In genomic region chr2:133774675-133775005, GRCh38 we compare ENCODE assay signal across 19 cellular contexts.
A peak's percentile ranks its signal among the peaks of the same experiment; 100 is the strongest.
DNase-seq lines count a peak whose midpoint lies in the region; ATAC-seq and TF ChIP-seq lines count a peak whose summit lies in the region.
"Had no signal": no experiment of that assay in that cellular context is flagged by ENCODE, and none has a peak within 500 bp of the region (broad histone marks: within the 10 kb centered on the region; RNA-seq: fewer than 3 reads in every experiment).

No MANE protein-coding gene starts in this region.

- H3K9me3 ChIP-seq in esophagus squamous epithelium = no peaks in the 10 kb centered on the region
- no peaks in the 10 kb centered on the region for H3K9me3 ChIP-seq in tibial artery
- H3K9me3 ChIP-seq: body of pancreas had no signal

- no peak for TF ChIP-seq CTCF in esophagus squamous epithelium (IDR thresholded peaks at IDR 0.05)
- no peak for TF ChIP-seq CTCF in tibial artery (IDR thresholded peaks at IDR 0.05)

- peak; percentile 13 for DNase-seq in RPMI7951 (ENCODE audit: low read depth)
- no peak for DNase-seq in esophagus squamous epithelium (lab: John Stamatoyannopoulos, UW)
- peak; percentile 56 for DNase-seq in midbrain (lab: John Stamatoyannopoulos, UW)
- peak; percentile 31 to 82 for DNase-seq in tibial artery
- no peak for DNase-seq in activated CD4-positive, alpha-beta memory T cell treated with anti-CD3 and anti-CD28 coated beads for 36 hours
- DNase-seq in HT-29 (ENCODE audit: low spot score) = no peak
- DNase-seq in DMS79 treated with DMSO at 0.1 percent for 48 hours (lab: John Stamatoyannopoulos, UW) = no peak
- DNase-seq: activated gamma-delta T cell; effector memory CD8-positive, alpha-beta T cell; HFFc6; mesenchymal stem cell; NCI-H1092 treated with DMSO at 0.1 percent for 48 hours had no signal

- H3K4me3 Mint-ChIP-seq in activated CD4-positive, alpha-beta memory T cell treated with anti-CD3 and anti-CD28 coated beads for 36 hours = no peak overlapping the region
- H3K4me3 Mint-ChIP-seq: B cell; effector memory CD8-positive, alpha-beta T cell; HFFc6; neural progenitor cell; T-helper 1 cell treated with Interleukin-12 subunit alpha and Interleukin-12 subunit beta and Interleukin-4 antibody, amounts not matched to agents 30 μg/mL and 1 μg/mL, for 36 hours; WTC11 had no signal

- H3K27ac Mint-ChIP-seq in activated CD4-positive, alpha-beta memory T cell treated with anti-CD3 and anti-CD28 coated beads for 36 hours = no peak overlapping the region
- H3K27ac Mint-ChIP-seq: B cell; effector memory CD8-positive, alpha-beta T cell; HFFc6; neural progenitor cell; T-helper 1 cell treated with Interleukin-12 subunit alpha and Interleukin-12 subunit beta and Interleukin-4 antibody, amounts not matched to agents 30 μg/mL and 1 μg/mL, for 36 hours; WTC11 had no signal

- POLR2A ChIA-PET in activated CD4-positive, alpha-beta memory T cell treated with anti-CD3 and anti-CD28 coated beads for 36 hours (lab: Charles Lee) = no interaction called here

- H3K4me3 ChIP-seq in esophagus squamous epithelium (no peak overlapping the region), tibial artery (no peak overlapping the region)
- H3K4me3 ChIP-seq: body of pancreas, neural progenitor cell, skin epidermis had no signal

- TF ChIP-seq POLR2A in esophagus squamous epithelium (IDR thresholded peaks at IDR 0.05) = no peak

- no peaks in the 10 kb centered on the region for H3K4me1 Mint-ChIP-seq in activated CD4-positive, alpha-beta memory T cell treated with anti-CD3 and anti-CD28 coated beads for 36 hours (ENCODE audit: low read depth)
- H3K4me1 Mint-ChIP-seq: B cell, WTC11 had no signal

- ATAC-seq in GM21367 (IDR thresholded peaks at IDR 0.05; ENCODE audit: unreplicated experiment) = no peak
- ATAC-seq: body of pancreas; effector memory CD8-positive, alpha-beta T cell; WTC11 had no signal

- no peaks in the 10 kb centered on the region for H3K36me3 Mint-ChIP-seq in activated CD4-positive, alpha-beta memory T cell treated with anti-CD3 and anti-CD28 coated beads for 36 hours
- H3K36me3 Mint-ChIP-seq: neural progenitor cell, WTC11 had no signal

- H3K27me3 ChIP-seq in esophagus squamous epithelium (no peaks in the 10 kb centered on the region), tibial artery (no peaks in the 10 kb centered on the region)
- H3K27me3 ChIP-seq: body of pancreas, neural progenitor cell had no signal

- CTCF ChIA-PET in activated CD4-positive, alpha-beta memory T cell treated with anti-CD3 and anti-CD28 coated beads for 36 hours (lab: Charles Lee) = no interaction called here

- no peaks in the 10 kb centered on the region for H3K27me3 Mint-ChIP-seq in activated CD4-positive, alpha-beta memory T cell treated with anti-CD3 and anti-CD28 coated beads for 36 hours
- H3K27me3 Mint-ChIP-seq: effector memory CD8-positive, alpha-beta T cell had no signal

- intact Hi-C loops in esophagus squamous epithelium (cut with DNase I) = no loop called here
- intact Hi-C loops in tibial artery (cut with DNase I; ENCODE audit: low total_unique reads) = no loop called here
- intact Hi-C loops in activated CD4-positive, alpha-beta memory T cell treated with anti-CD3 and anti-CD28 coated beads for 36 hours (cut with micrococcal nuclease) = no loop called here

- H3K4me1 ChIP-seq in esophagus squamous epithelium (peaks cover 0 to 22% (median 11%) of the 10 kb centered on the region in 3 donors), tibial artery (peaks cover 0 to 18% (median 9%) of the 10 kb centered on the region in 4 donors)
- H3K4me1 ChIP-seq: body of pancreas had no signal

- peak overlapping the region in 3 of 4 donors; percentile 40 to 76 (median 70) for H3K27ac ChIP-seq in esophagus squamous epithelium
- no peak overlapping the region for H3K27ac ChIP-seq in tibial artery
- H3K27ac ChIP-seq: body of pancreas, neural progenitor cell had no signal

- no peaks in the 10 kb centered on the region for H3K36me3 ChIP-seq in esophagus squamous epithelium
- H3K36me3 ChIP-seq in tibial artery = no peaks in the 10 kb centered on the region
- H3K36me3 ChIP-seq: neural progenitor cell had no signal

- 39 to 40% methylated on average over 2 to 4 of the region's 4 CpGs for WGBS in esophagus squamous epithelium, 2 donors

- no peaks in the 10 kb centered on the region for H3K9me3 Mint-ChIP-seq in activated CD4-positive, alpha-beta memory T cell treated with anti-CD3 and anti-CD28 coated beads for 36 hours
- H3K9me3 Mint-ChIP-seq: effector memory CD8-positive, alpha-beta T cell; HFFc6; neural progenitor cell; T-helper 1 cell treated with Interleukin-12 subunit alpha and Interleukin-12 subunit beta and Interleukin-4 antibody, amounts not matched to agents 30 μg/mL and 1 μg/mL, for 36 hours; WTC11 had no signal

Comparison
In these comparisons a context has a peak if more than half of its experiments do, and no peak if none do; other contexts are left out.
1. DNase-seq: peak in RPMI7951 (single experiment), midbrain (single experiment) and tibial artery (2 of 2); none in esophagus squamous epithelium (single experiment), activated CD4-positive, alpha-beta memory T cell treated with anti-CD3 and anti-CD28 coated beads for 36 hours (single experiment), HT-29 (single experiment) and DMS79 treated with DMSO at 0.1 percent for 48 hours (single experiment).
2. H3K27ac ChIP-seq: peak in esophagus squamous epithelium (3 of 4); none in tibial artery (0 of 2).